Comparison of ENCODE assay signal across 8 cellular contexts in genomic region chr12:6735448-6736191, GRCh38. TPM values are rescaled to one million over a fixed set of nuclear protein-coding genes. Genes with fewer than 3 reads are reported as not detected.
DNase-seq lines count a peak whose midpoint lies in the region; ATAC-seq, FAIRE-seq and TF ChIP-seq lines count a peak whose summit lies in the region.

No MANE protein-coding gene starts in this region.

- FAIRE-seq in GM12891 (lab: Jason Lieb, UNC): peak; percentile 82

- H3K4me1 Mint-ChIP-seq in activated CD4-positive, alpha-beta memory T cell treated with anti-CD3 and anti-CD28 coated beads, Interleukin-2, amount 10 ng/mL, durations not matched to agents 7 days and 5 days: peaks cover 6% of the 10 kb centered on the region

- H3K27me3 Mint-ChIP-seq in activated CD4-positive, alpha-beta memory T cell treated with anti-CD3 and anti-CD28 coated beads, Interleukin-2, amount 10 ng/mL, durations not matched to agents 7 days and 5 days: no peaks in the 10 kb centered on the region

- no peaks in the 10 kb centered on the region for H3K27me3 ChIP-seq in tibial artery

- CTCF ChIA-PET in activated CD4-positive, alpha-beta memory T cell treated with anti-CD3 and anti-CD28 coated beads, Interleukin-2, amount 10 ng/mL, durations not matched to agents 7 days and 5 days (lab: Charles Lee): interaction anchor here (1.0 to 1.6 kb wide), 3 partner anchors 31 to 86 kb away, joined by 4 read pairs; partner anchors contain the start of gene GPR162

- DNase-seq in AG08396 (ENCODE audit: low spot score) (peak; percentile 68), GM12891 (ENCODE audit: insufficient read length, low spot score) (peak; percentile 48), NCI-H2171 (lab: John Stamatoyannopoulos, UW) (peak; percentile 79), epithelial cell of prostate (ENCODE audit: low read depth, low spot score) (peak; percentile 91), mucosa of gallbladder (ENCODE audit: low spot score) (peak; percentile 68), tibial artery (peak; percentile 58 to 76)
- peak; percentile 53 for DNase-seq in activated CD4-positive, alpha-beta memory T cell treated with anti-CD3 and anti-CD28 coated beads, Interleukin-2, amount 10 ng/mL, durations not matched to agents 7 days and 5 days

- peak overlapping the region; percentile 61 for H3K27ac ChIP-seq in epithelial cell of prostate
- no peak overlapping the region for H3K27ac ChIP-seq in tibial artery

- intact Hi-C loops in tibial artery (cut with DNase I; ENCODE audit: low total_unique reads): no loop called here

- H3K27ac Mint-ChIP-seq in activated CD4-positive, alpha-beta memory T cell treated with anti-CD3 and anti-CD28 coated beads, Interleukin-2, amount 10 ng/mL, durations not matched to agents 7 days and 5 days: no peak overlapping the region

- no peak for TF ChIP-seq POLR2A in GM12891 (IDR thresholded peaks at IDR 0.05; ENCODE audit: low read depth, low read length)

- no peaks in the 10 kb centered on the region for H3K9me3 Mint-ChIP-seq in activated CD4-positive, alpha-beta memory T cell treated with anti-CD3 and anti-CD28 coated beads, Interleukin-2, amount 10 ng/mL, durations not matched to agents 7 days and 5 days

- H3K4me3 ChIP-seq in tibial artery: no peak overlapping the region

- peak; percentile 60 to 72 for TF ChIP-seq CTCF in tibial artery (IDR thresholded peaks at IDR 0.05)

- H3K36me3 ChIP-seq in tibial artery: peaks cover 8 to 39% (median 22%) of the 10 kb centered on the region in 3 donors

- peaks cover 0 to 6% (median 2%) of the 10 kb centered on the region in 4 donors for H3K4me1 ChIP-seq in tibial artery

- no peaks in the 10 kb centered on the region for H3K9me3 ChIP-seq in tibial artery

- ATAC-seq in HG03378 (IDR thresholded peaks at IDR 0.05; ENCODE audit: unreplicated experiment): no peak

- H3K36me3 Mint-ChIP-seq in activated CD4-positive, alpha-beta memory T cell treated with anti-CD3 and anti-CD28 coated beads, Interleukin-2, amount 10 ng/mL, durations not matched to agents 7 days and 5 days (ENCODE audit: low read depth): peaks cover 9% of the 10 kb centered on the region

- H3K4me3 Mint-ChIP-seq in activated CD4-positive, alpha-beta memory T cell treated with anti-CD3 and anti-CD28 coated beads, Interleukin-2, amount 10 ng/mL, durations not matched to agents 7 days and 5 days: no peak overlapping the region

- POLR2A ChIA-PET in activated CD4-positive, alpha-beta memory T cell treated with anti-CD3 and anti-CD28 coated beads, Interleukin-2, amount 10 ng/mL, durations not matched to agents 7 days and 5 days (lab: Charles Lee): no interaction called here

TF ChIP-seq in GM12891, 5 proteins besides CTCF, POLR2A, EP300 and RAD21:
- TF ChIP-seq POU2F2 (IDR thresholded peaks at IDR 0.05; ENCODE audit: low read depth, low read length) (no peak), POLR2AphosphoS5 (IDR thresholded peaks at IDR 0.05; ENCODE audit: low read depth, low read length) (no peak), PAX5 (IDR thresholded peaks at IDR 0.05; ENCODE audit: insufficient read depth, low read length, severe bottlenecking) (no peak), SPI1 (IDR thresholded peaks at IDR 0.05; ENCODE audit: low read depth, low read length) (no peak), TAF1 (IDR thresholded peaks at IDR 0.05; ENCODE audit: low read depth, low read length) (no peak)

RNA-seq across cellular contexts. Expression of gene COPS7A, which starts 11.8 kb away (rescaled TPM):
- 36.6 TPM for polyA plus RNA-seq in GM12891 (2012; ENCODE audit: low read depth, missing spikeins)
- total RNA-seq in activated CD4-positive, alpha-beta memory T cell treated with anti-CD3 and anti-CD28 coated beads, Interleukin-2, amount 10 ng/mL, durations not matched to agents 7 days and 5 days: 10 to 100 TPM; 28.4 to 29.0 TPM
- total RNA-seq in mucosa of gallbladder: 61.4 TPM

RNA-seq across cellular contexts. Expression of gene MLF2, which starts 17.3 kb away (rescaled TPM):
- 112 TPM for polyA plus RNA-seq in GM12891 (2012; ENCODE audit: low read depth, missing spikeins)
- total RNA-seq in activated CD4-positive, alpha-beta memory T cell treated with anti-CD3 and anti-CD28 coated beads, Interleukin-2, amount 10 ng/mL, durations not matched to agents 7 days and 5 days: 100 to 1,000 TPM; 101 to 108 TPM
- 175 TPM for total RNA-seq in mucosa of gallbladder

RNA-seq across cellular contexts. Expression of gene PTMS, which starts 30.5 kb away (rescaled TPM):
- 58.6 TPM for polyA plus RNA-seq in GM12891 (2012; ENCODE audit: low read depth, missing spikeins)
- 10 to 100 TPM; 47.0 to 49.6 TPM for total RNA-seq in activated CD4-positive, alpha-beta memory T cell treated with anti-CD3 and anti-CD28 coated beads, Interleukin-2, amount 10 ng/mL, durations not matched to agents 7 days and 5 days
- total RNA-seq in mucosa of gallbladder: 293 TPM

RNA-seq across cellular contexts. Expression of gene PIANP, which starts 35.0 kb away (rescaled TPM):
- polyA plus RNA-seq in GM12891 (2012; ENCODE audit: low read depth, missing spikeins): 0.23 TPM
- not detected for total RNA-seq in activated CD4-positive, alpha-beta memory T cell treated with anti-CD3 and anti-CD28 coated beads, Interleukin-2, amount 10 ng/mL, durations not matched to agents 7 days and 5 days
- total RNA-seq in mucosa of gallbladder: 5.0 TPM

RNA-seq across cellular contexts. Expression of gene LAG3, which starts 36.7 kb away (rescaled TPM):
- 1.4 TPM for polyA plus RNA-seq in GM12891 (2012; ENCODE audit: low read depth, missing spikeins)
- total RNA-seq in activated CD4-positive, alpha-beta memory T cell treated with anti-CD3 and anti-CD28 coated beads, Interleukin-2, amount 10 ng/mL, durations not matched to agents 7 days and 5 days: 10 to 100 TPM; 91.9 TPM
- total RNA-seq in mucosa of gallbladder: 1.4 TPM
